In the genomic region with DNA sequence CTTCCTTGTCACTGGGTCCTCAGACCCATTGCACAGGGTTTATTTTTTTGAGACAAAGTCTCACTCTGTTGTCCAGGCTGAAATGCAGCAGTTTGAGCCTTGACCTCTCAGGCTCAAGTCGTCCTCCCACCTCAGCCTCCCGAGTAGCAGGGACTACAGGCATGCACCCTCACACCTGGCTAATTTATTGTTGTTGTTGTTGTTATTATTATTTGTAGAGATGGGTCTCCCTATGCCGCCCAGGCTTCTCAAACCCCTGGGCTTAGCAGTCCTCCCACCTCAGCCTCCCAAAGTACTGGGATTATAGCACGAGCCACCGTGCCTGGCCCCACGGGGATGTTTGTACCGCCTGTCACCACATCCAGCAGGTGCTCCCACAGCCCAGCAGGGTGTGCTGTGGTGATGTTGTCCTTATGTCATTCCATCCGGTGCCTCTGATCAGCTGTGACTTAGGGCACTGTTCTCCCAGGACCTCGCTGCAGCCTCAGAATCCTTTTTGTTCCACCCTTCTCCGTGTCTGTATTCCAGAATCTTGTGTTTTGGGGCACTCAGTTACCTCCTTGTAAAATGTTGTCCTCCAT, we compare ENCODE assay signal across 9 cellular contexts.
DNase-seq lines count a peak whose midpoint lies in the region; ATAC-seq and TF ChIP-seq lines count a peak whose summit lies in the region.
"Had no signal": no experiment of that assay in that cellular context is flagged by ENCODE, and none has a peak within 500 bp of the region (broad histone marks: within the 10 kb centered on the region; RNA-seq: fewer than 3 reads in every experiment).

No MANE protein-coding gene starts in this region.

- H3F3A ChIP-seq in GM23248 (ENCODE audit: insufficient read depth) = no peaks in the 10 kb centered on the region

- no peaks in the 10 kb centered on the region for H3K79me2 ChIP-seq in GM23248 (ENCODE audit: insufficient read depth)

- no peaks in the 10 kb centered on the region for H3K36me3 ChIP-seq in GM23248 (ENCODE audit: low read depth)
- H3K36me3 ChIP-seq in stomach = no peaks in the 10 kb centered on the region

- in situ Hi-C loops in GM23248 (cut with MboI) = no loop called here

- H3K4me3 ChIP-seq in GM23248 (no peak overlapping the region), stomach (no peak overlapping the region)
- H3K4me3 ChIP-seq: skin epidermis had no signal

- H3K4me1 ChIP-seq in GM23248 (ENCODE audit: insufficient read depth) (no peaks in the 10 kb centered on the region), stomach (peaks cover 0 to 6% (median 3%) of the 10 kb centered on the region in 4 donors)

- WGBS in GM23248 (ENCODE audit: low coverage in 1 of 2, low lambda C conversion rate in 2 of 2, missing lambda C conversion rate in 2 of 2), 2 experiments = 32 to 39% methylated on average over 9 to 10 of the region's 10 CpGs
- 49 to 63% (median 60%) methylated on average over 10 of the region's 10 CpGs for WGBS in stomach, 5 donors

- H2AFZ ChIP-seq in GM23248 = no peak overlapping the region

- no peak for TF ChIP-seq POLR2A in stomach (IDR thresholded peaks at IDR 0.05)

- no peak overlapping the region for H3K9ac ChIP-seq in GM23248

- ATAC-seq in esophagus mucosa = peak; percentile 63
- no peak for ATAC-seq in activated CD4-positive, CD25-positive, alpha-beta regulatory T cell treated with anti-CD3 and anti-CD28 coated beads, Interleukin-2, amount 50 U/mL, for 24 hours

- no peaks in the 10 kb centered on the region for H3K9me3 ChIP-seq in GM23248 (ENCODE audit: low read depth)
- H3K9me3 ChIP-seq in stomach = no peaks in the 10 kb centered on the region

- no peak overlapping the region for H3K4me2 ChIP-seq in GM23248 (ENCODE audit: unreplicated experiment)

- peak in 5 of 7 experiments; percentile 16 to 51 (median 23) for TF ChIP-seq CTCF in stomach (IDR thresholded peaks at IDR 0.05)

- H3K27ac ChIP-seq in GM23248 (no peak overlapping the region), stomach (no peak overlapping the region)
- H3K27ac ChIP-seq: skin epidermis had no signal

- DNase-seq in NCI-H524 (lab: John Stamatoyannopoulos, UW) (peak; percentile 11 to 21), NCI-H524 treated with DMSO at 0.1 percent for 48 hours (lab: John Stamatoyannopoulos, UW) (no peak), GM23248 (peak; percentile 29), NCI-H460 (ENCODE audit: extremely low read depth, low read depth) (peak; percentile 8), stomach (peak; percentile 46), medulla oblongata (ENCODE audit: extremely low spot score) (no peak)

- peaks cover 2% of the 10 kb centered on the region; the same call in 1 of the 2 replicates for H3K27me3 ChIP-seq in GM23248 (replicated peaks; ENCODE audit: insufficient read depth)
- no peaks in the 10 kb centered on the region for H3K27me3 ChIP-seq in stomach

- H4K20me1 ChIP-seq in GM23248 (ENCODE audit: insufficient read depth) = no peaks in the 10 kb centered on the region

- H3K9me2 ChIP-seq in GM23248 (ENCODE audit: insufficient read depth) = no peaks in the 10 kb centered on the region

- no peak for TF ChIP-seq EP300 in stomach (IDR thresholded peaks at IDR 0.05)

- intact Hi-C loops in stomach (cut with DNase I; ENCODE audit: low total_unique reads) = no loop called here

Comparison
In these comparisons a context has a peak if more than half of its experiments do, and no peak if none do; other contexts are left out.
1. DNase-seq: peak in NCI-H524 (2 of 2), GM23248 (single experiment), NCI-H460 (single experiment) and stomach (single experiment); none in NCI-H524 treated with DMSO at 0.1 percent for 48 hours (single experiment) and medulla oblongata (single experiment).